In the genomic region with DNA sequence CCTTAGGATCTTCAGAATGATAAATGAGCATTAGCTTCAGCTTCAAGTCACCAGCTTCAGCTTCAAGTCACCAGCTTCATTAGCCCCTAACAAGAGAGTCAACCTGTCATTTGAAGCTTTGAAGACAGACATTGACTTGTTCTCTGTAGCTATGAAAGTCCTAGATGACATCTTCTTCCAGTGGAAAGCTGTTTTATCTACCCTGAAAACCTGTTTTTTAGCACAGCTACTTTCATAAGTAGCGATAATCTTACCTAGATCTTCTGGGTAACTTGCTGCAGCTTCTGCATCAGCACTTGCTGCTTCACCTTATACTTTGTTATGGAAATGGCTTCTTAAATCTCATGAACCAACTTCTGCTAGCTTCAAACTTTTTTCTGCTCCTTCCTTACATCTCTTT, we compare ENCODE assay signal across 33 cellular contexts.
"Had no signal": no experiment of that assay in that cellular context is flagged by ENCODE, and none has a peak within 500 bp of the region (broad histone marks: within the 10 kb centered on the region; RNA-seq: fewer than 3 reads in every experiment).

No MANE protein-coding gene starts in this region.

- DNase-seq: activated effector memory CD4-positive, alpha-beta T cell treated with anti-CD3 and anti-CD28 coated beads, Interleukin-2, amount 50 U/mL, for 16 hours; activated effector memory CD4-positive, alpha-beta T cell treated with Interleukin-2 at 50 U/mL for 16 hours; activated gamma-delta T cell; activated gamma-delta T cell treated with Interleukin-2 at 50 U/mL for 16 hours; activated naive CD4-positive, alpha-beta T cell; activated naive CD4-positive, alpha-beta T cell treated with anti-CD3 and anti-CD28 coated beads for 36 hours; activated naive CD4-positive, alpha-beta T cell treated with anti-CD3 and anti-CD28 coated beads, Interleukin-2, amount 10 ng/mL, durations not matched to agents 7 days and 5 days; activated naive CD4-positive, alpha-beta T cell treated with anti-CD3 and anti-CD28 coated beads, Interleukin-2, amount 50 U/mL, for 16 hours; activated naive CD4-positive, alpha-beta T cell treated with Interleukin-2 at 50 U/mL for 16 hours; activated naive CD8-positive, alpha-beta T cell treated with anti-CD3 and anti-CD28 coated beads for 36 hours; activated naive CD8-positive, alpha-beta T cell treated with anti-CD3 and anti-CD28 coated beads, Interleukin-2, amount 10 ng/mL, durations not matched to agents 7 days and 5 days; activated naive CD8-positive, alpha-beta T cell treated with anti-CD3 and anti-CD28 coated beads, Interleukin-2, amount 50 U/mL, for 24 hours; activated T-cell treated with anti-CD3 and anti-CD28 coated beads, Interleukin-2, amount 50 U/mL, for 4 hours; activated T-cell treated with anti-CD3 and anti-CD28 coated beads, Interleukin-2, amount 50 U/mL, for 48 hours; activated T-cell treated with anti-CD3 and anti-CD28 coated beads, Interleukin-2, amount 50 U/mL, for 72 hours; adrenal gland; amniotic stem cell; amygdala; anterior cingulate cortex; aorta; body of pancreas; brain microvascular endothelial cell; caudate nucleus; central memory CD4-positive, alpha-beta T cell; cerebellar nuclear complex had no signal

- H3K4me1 ChIP-seq: adrenal gland, ascending aorta, body of pancreas, breast epithelium had no signal

- FAIRE-seq: astrocyte, bronchial epithelial cell, colon had no signal

- ATAC-seq: activated naive CD4-positive, alpha-beta T cell treated with anti-CD3 and anti-CD28 coated beads, Interleukin-2, amount 50 U/mL, for 72 hours; activated naive CD8-positive, alpha-beta T cell treated with anti-CD3 and anti-CD28 coated beads, Interleukin-2, amount 50 U/mL, for 24 hours; activated T-cell treated with anti-CD3 and anti-CD28 coated beads, Interleukin-2, amount 50 U/mL, for 4 hours; activated T-cell treated with anti-CD3 and anti-CD28 coated beads, Interleukin-2, amount 50 U/mL, for 72 hours; activated T-helper 17 cell treated with anti-CD3 and anti-CD28 coated beads, Interleukin-2, amount 50 U/mL, for 72 hours; body of pancreas had no signal

- H3K36me3 ChIP-seq: adrenal gland, brain microvascular endothelial cell, breast epithelium, cardiac muscle cell had no signal

- H3K27me3 ChIP-seq: adrenal gland, ascending aorta, body of pancreas, brain microvascular endothelial cell, breast epithelium, cardiac muscle cell had no signal

- H3K4me3 ChIP-seq: adrenal gland, ascending aorta, body of pancreas, breast epithelium, cardiac muscle cell had no signal

- H3K9me3 ChIP-seq: adrenal gland, ascending aorta, body of pancreas, breast epithelium had no signal

- H3K27ac ChIP-seq: adrenal gland, ascending aorta, body of pancreas, brain microvascular endothelial cell, breast epithelium, cardiac muscle cell had no signal
